8 cellular contexts compared by ENCODE assay signal in the genomic region with DNA sequence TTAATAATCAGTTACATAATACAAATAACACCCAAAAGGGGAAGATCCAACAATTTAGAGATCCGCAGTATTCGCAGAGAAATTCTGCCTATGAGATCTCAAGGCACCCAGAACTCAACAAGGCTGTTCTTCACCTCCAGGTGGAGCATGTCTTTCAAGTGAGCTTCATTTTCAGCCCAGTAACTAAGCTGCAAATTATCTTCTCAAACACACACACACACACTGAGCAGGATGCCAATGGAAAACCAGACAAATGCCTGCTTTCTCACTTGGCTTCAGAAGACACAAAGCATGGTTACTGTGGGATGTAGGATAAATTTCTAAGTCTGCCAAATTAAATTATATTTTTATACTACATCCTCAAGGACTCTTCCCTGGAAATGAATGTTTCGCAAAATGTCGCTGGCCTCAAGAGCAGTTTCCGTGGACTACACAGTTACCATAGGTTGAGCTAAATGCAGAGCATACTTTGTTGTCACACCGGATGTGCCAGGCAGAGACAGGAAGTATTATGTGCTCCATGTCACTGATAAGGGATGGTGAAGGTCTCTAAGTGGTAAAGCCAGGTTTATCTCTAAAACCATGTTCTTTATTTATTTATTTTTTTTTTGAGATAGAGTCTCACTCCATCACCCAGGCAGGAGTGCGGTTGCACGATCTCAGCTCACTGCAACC. TPM values are rescaled to one million over a fixed set of nuclear protein-coding genes. Genes with fewer than 3 reads are reported as not detected.
DNase-seq lines count a peak whose midpoint lies in the region; ATAC-seq and TF ChIP-seq lines count a peak whose summit lies in the region.

No MANE protein-coding gene starts in this region.

- H3K36me3 ChIP-seq in GM23248 (ENCODE audit: low read depth) (peaks cover 95% of the 10 kb centered on the region), esophagus squamous epithelium (peaks cover 15 to 99% (median 60%) of the 10 kb centered on the region in 3 donors)

- intact Hi-C loops in esophagus squamous epithelium (cut with DNase I): no loop called here

- H3K9me3 ChIP-seq in GM23248 (ENCODE audit: low read depth): no peaks in the 10 kb centered on the region
- no peaks in the 10 kb centered on the region for H3K9me3 ChIP-seq in esophagus squamous epithelium

- H3K79me2 ChIP-seq in GM23248 (ENCODE audit: insufficient read depth): peaks cover 64% of the 10 kb centered on the region

- H3F3A ChIP-seq in GM23248 (ENCODE audit: insufficient read depth): no peaks in the 10 kb centered on the region; the same call in 1 of the 2 replicates

- H3K9me2 ChIP-seq in GM23248 (ENCODE audit: insufficient read depth): no peaks in the 10 kb centered on the region

- no peaks in the 10 kb centered on the region for H3K27me3 ChIP-seq in GM23248 (replicated peaks; ENCODE audit: insufficient read depth)
- no peaks in the 10 kb centered on the region for H3K27me3 ChIP-seq in esophagus squamous epithelium

- H3K4me3 ChIP-seq in GM23248 (no peak overlapping the region), fibroblast of pulmonary artery (replicated peaks; ENCODE audit: low read depth, low read length) (no peak overlapping the region), esophagus squamous epithelium (no peak overlapping the region)

- H2AFZ ChIP-seq in GM23248: no peak overlapping the region

- TF ChIP-seq CTCF in fibroblast of pulmonary artery (IDR thresholded peaks at IDR 0.05; ENCODE audit: low read length, missing control alignments) (peak; percentile 51), esophagus squamous epithelium (IDR thresholded peaks at IDR 0.05) (peak in 3 of 6 experiments; percentile 17 to 38 (median 20))

- no peaks in the 10 kb centered on the region for H4K20me1 ChIP-seq in GM23248 (ENCODE audit: insufficient read depth)

- DNase-seq in Ammon's horn (ENCODE audit: low spot score) (peak; percentile 31), GM23248 (peak; percentile 55), T-helper 2 cell (peak in 3 of 5 experiments; percentile 6 to 90 (median 8)), fibroblast of pulmonary artery (ENCODE audit: low read depth) (peak; percentile 70), NCI-H345 treated with DMSO at 0.1 percent for 48 hours (lab: John Stamatoyannopoulos, UW; ENCODE audit: unreplicated experiment) (no peak), esophagus squamous epithelium (lab: John Stamatoyannopoulos, UW) (no peak), SIG-M5 treated with dmso at 0.1 percent for 504 hours (lab: John Stamatoyannopoulos, UW; ENCODE audit: unreplicated experiment) (no peak)
- DNase-seq in stimulated activated naive CD8-positive, alpha-beta T cell treated with anti-CD3 and anti-CD28 coated beads, Interleukin-15, Interleukin-2, amounts not matched to agents 100 U/mL and 50 U/mL, for 24 hours: no peak

- H3K9ac ChIP-seq in GM23248: no peak overlapping the region

- 96 to 98% methylated on average over 8 of the region's 8 CpGs for WGBS in GM23248 (ENCODE audit: low coverage in 1 of 2, low lambda C conversion rate in 2 of 2, missing lambda C conversion rate in 2 of 2), 2 experiments
- 70 to 73% methylated on average over 8 of the region's 8 CpGs for WGBS in esophagus squamous epithelium, 2 donors

- in situ Hi-C loops in GM23248 (cut with MboI): no loop called here

- peak; percentile 49 for ATAC-seq in stimulated activated naive CD8-positive, alpha-beta T cell treated with anti-CD3 and anti-CD28 coated beads, Interleukin-15, Interleukin-2, amounts not matched to agents 100 U/mL and 50 U/mL, for 24 hours

- no peaks in the 10 kb centered on the region for H3K4me1 ChIP-seq in GM23248 (ENCODE audit: insufficient read depth)
- H3K4me1 ChIP-seq in esophagus squamous epithelium: no peaks in the 10 kb centered on the region

- H3K27ac ChIP-seq in GM23248: no peak overlapping the region
- H3K27ac ChIP-seq in esophagus squamous epithelium: no peak overlapping the region

- no peak for TF ChIP-seq POLR2A in esophagus squamous epithelium (IDR thresholded peaks at IDR 0.05)

- H3K4me2 ChIP-seq in GM23248 (ENCODE audit: unreplicated experiment): no peak overlapping the region

RNA-seq across cellular contexts. Expression of a gene that starts 30.3 kb away (rescaled TPM):
- 63.7 and 69.9 TPM in 2 replicates for total RNA-seq in GM23248 (2014; rRNA removed; shearing (Covaris generic))
- 45.4 and 49.4 TPM in 2 replicates for polyA plus RNA-seq in GM23248 (2016; fragmentation: Nextera tagmentation; extraction: Ambion mirVana)
- total RNA-seq in esophagus squamous epithelium: 100 to 1,000 TPM in 1 of 4 donors, 10 to 100 TPM in 3; 52.4 to 121 (median 88.3) TPM

Comparison
In these comparisons a context has a peak if more than half of its experiments do, and no peak if none do; other contexts are left out.
1. DNase-seq: peak in Ammon's horn (single experiment), GM23248 (single experiment), T-helper 2 cell (3 of 5) and fibroblast of pulmonary artery (single experiment); none in stimulated activated naive CD8-positive, alpha-beta T cell treated with anti-CD3 and anti-CD28 coated beads, Interleukin-15, Interleukin-2, amounts not matched to agents 100 U/mL and 50 U/mL, for 24 hours (single experiment), NCI-H345 treated with DMSO at 0.1 percent for 48 hours (single experiment), esophagus squamous epithelium (single experiment) and SIG-M5 treated with dmso at 0.1 percent for 504 hours (single experiment).